Comparison of ENCODE assay signal across 9 cellular contexts in genomic region chr20:62602550-62602949, GRCh38. TPM values are rescaled to one million over a fixed set of nuclear protein-coding genes. Genes with fewer than 3 reads are reported as not detected.
A peak's percentile ranks its signal among the peaks of the same experiment; 100 is the strongest.
DNase-seq lines count a peak whose midpoint lies in the region; ATAC-seq and TF ChIP-seq lines count a peak whose summit lies in the region.
"Had no signal": no experiment of that assay in that cellular context is flagged by ENCODE, and none has a peak within 500 bp of the region (broad histone marks: within the 10 kb centered on the region; RNA-seq: fewer than 3 reads in every experiment).

No MANE protein-coding gene starts in this region.

- peaks cover 3 to 6% of the 10 kb centered on the region in 2 donors for H3K36me3 Mint-ChIP-seq in CD14-positive monocyte
- H3K36me3 Mint-ChIP-seq in activated T-helper 1 cell treated with anti-CD3 and anti-CD28 coated beads, Interleukin-12 subunit alpha, Interleukin-12 subunit beta, Interleukin-2, Interleukin-4 antibody, amounts not matched to agents 30 ng/mL and 10 ng/mL and 1 ng/mL, durations not matched to agents 14 hours and 24 hours and 36 hours (ENCODE audit: low read depth) = no peaks in the 10 kb centered on the region

- peaks cover 96% of the 10 kb centered on the region for H3K4me1 Mint-ChIP-seq in CD14-positive monocyte
- peaks cover 53% of the 10 kb centered on the region for H3K4me1 Mint-ChIP-seq in activated T-helper 1 cell treated with anti-CD3 and anti-CD28 coated beads, Interleukin-12 subunit alpha, Interleukin-12 subunit beta, Interleukin-2, Interleukin-4 antibody, amounts not matched to agents 30 ng/mL and 10 ng/mL and 1 ng/mL, durations not matched to agents 14 hours and 24 hours and 36 hours (ENCODE audit: low read depth)

- H3K27me3 Mint-ChIP-seq in CD14-positive monocyte (ENCODE audit: low read depth in 3 of 3) = peaks cover 0 to 6% (median 0%) of the 10 kb centered on the region in 3 donors
- peaks cover 21% of the 10 kb centered on the region for H3K27me3 Mint-ChIP-seq in activated T-helper 1 cell treated with anti-CD3 and anti-CD28 coated beads, Interleukin-12 subunit alpha, Interleukin-12 subunit beta, Interleukin-2, Interleukin-4 antibody, amounts not matched to agents 30 ng/mL and 10 ng/mL and 1 ng/mL, durations not matched to agents 14 hours and 24 hours and 36 hours (ENCODE audit: insufficient read depth)

- TF ChIP-seq CTCF in CD14-positive monocyte (IDR thresholded peaks at IDR 0.05) = no peak
- no peak for TF ChIP-seq CTCF in lower leg skin (IDR thresholded peaks at IDR 0.05)

- intact Hi-C loops in CD14-positive monocyte (cut with micrococcal nuclease) (loop anchor here (2.0 to 10.0 kb wide), 8 partner anchors 14 to 260 kb away; partner anchors contain the start of gene TCFL5 (in 1 of the 2)), lower leg skin (cut with DNase I; ENCODE audit: low total_unique reads) (no loop called here)
- intact Hi-C loops in activated T-helper 1 cell treated with anti-CD3 and anti-CD28 coated beads, Interleukin-12 subunit alpha, Interleukin-12 subunit beta, Interleukin-2, Interleukin-4 antibody, amounts not matched to agents 30 ng/mL and 10 ng/mL and 1 ng/mL, durations not matched to agents 14 hours and 24 hours and 36 hours (cut with micrococcal nuclease) = loop anchor here (2.0 to 5.0 kb wide), 3 partner anchors 14 to 100 kb away; no protein-coding TSS in a partner anchor

- peak overlapping the region; percentile 97 to 99 (median 98) for H3K27ac Mint-ChIP-seq in CD14-positive monocyte
- peak overlapping the region; percentile 79 for H3K27ac Mint-ChIP-seq in activated T-helper 1 cell treated with anti-CD3 and anti-CD28 coated beads, Interleukin-12 subunit alpha, Interleukin-12 subunit beta, Interleukin-2, Interleukin-4 antibody, amounts not matched to agents 30 ng/mL and 10 ng/mL and 1 ng/mL, durations not matched to agents 14 hours and 24 hours and 36 hours

- no peak overlapping the region for H3K4me3 ChIP-seq in lower leg skin (ENCODE audit: low read depth, poor library complexity, severe bottlenecking)
- H3K4me3 ChIP-seq: gastrocnemius medialis had no signal

- 22 to 32% methylated on average over 10 of the region's 10 CpGs for WGBS in lower leg skin, 2 donors

- ATAC-seq in GM19328 (IDR thresholded peaks at IDR 0.05; ENCODE audit: unreplicated experiment) (no peak), HG02759 (IDR thresholded peaks at IDR 0.05; ENCODE audit: unreplicated experiment) (no peak)

- H3K4me3 Mint-ChIP-seq in CD14-positive monocyte = peak overlapping the region; percentile 69 to 89
- H3K4me3 Mint-ChIP-seq in activated T-helper 1 cell treated with anti-CD3 and anti-CD28 coated beads, Interleukin-12 subunit alpha, Interleukin-12 subunit beta, Interleukin-2, Interleukin-4 antibody, amounts not matched to agents 30 ng/mL and 10 ng/mL and 1 ng/mL, durations not matched to agents 14 hours and 24 hours and 36 hours = peak overlapping the region; percentile 78

- peak; percentile 83 for DNase-seq in CD14-positive monocyte (ENCODE audit: low spot score)
- DNase-seq in MV-4-11 (lab: John Stamatoyannopoulos, UW) = peak; percentile 79
- no peak for DNase-seq in activated T-helper 1 cell treated with anti-CD3 and anti-CD28 coated beads, Interleukin-12 subunit alpha, Interleukin-12 subunit beta, Interleukin-2, Interleukin-4 antibody, amounts not matched to agents 30 ng/mL and 10 ng/mL and 1 ng/mL, durations not matched to agents 14 hours and 24 hours and 36 hours (ENCODE audit: low spot score)
- DNase-seq in lower leg skin (ENCODE audit: low spot score in 2 of 2) = peak; percentile 75 to 94
- no peak for DNase-seq in NCI-H146 (lab: John Stamatoyannopoulos, UW)
- no peak for DNase-seq in SK-N-DZ (ENCODE audit: low spot score)

- TF ChIP-seq POLR2A in lower leg skin (IDR thresholded peaks at IDR 0.05) = no peak

- peaks cover 0 to 6% (median 0%) of the 10 kb centered on the region in 7 donors for H3K9me3 Mint-ChIP-seq in CD14-positive monocyte
- no peaks in the 10 kb centered on the region for H3K9me3 Mint-ChIP-seq in activated T-helper 1 cell treated with anti-CD3 and anti-CD28 coated beads, Interleukin-12 subunit alpha, Interleukin-12 subunit beta, Interleukin-2, Interleukin-4 antibody, amounts not matched to agents 30 ng/mL and 10 ng/mL and 1 ng/mL, durations not matched to agents 14 hours and 24 hours and 36 hours

RNA-seq across cellular contexts. Expression of gene SLCO4A1, which starts 39.8 kb away (rescaled TPM):
- under 1 TPM; 0.26 to 0.42 TPM for polyA plus RNA-seq in CD14-positive monocyte
- total RNA-seq in activated T-helper 1 cell treated with anti-CD3 and anti-CD28 coated beads, Interleukin-12 subunit alpha, Interleukin-12 subunit beta, Interleukin-2, Interleukin-4 antibody, amounts not matched to agents 30 ng/mL and 10 ng/mL and 1 ng/mL, durations not matched to agents 14 hours and 24 hours and 36 hours = 47.6 and 49.8 TPM in 2 replicates
- 100 to 1,000 TPM in 1 of 4 donors, 10 to 100 TPM in 3; 77.9 to 107 (median 81.5) TPM for total RNA-seq in lower leg skin
- polyA plus RNA-seq in SK-N-DZ (2014; cell fraction: cytosol; rRNA removed) = 12.0 and 18.7 TPM in 2 replicates
- 32.1 and 36.3 TPM in 2 replicates for polyA plus RNA-seq in SK-N-DZ (2014; cell fraction: nucleus; rRNA removed)

Comparison
In these comparisons a context has a peak if more than half of its experiments do, and no peak if none do; other contexts are left out.
1. DNase-seq: peak in CD14-positive monocyte (single experiment), MV-4-11 (single experiment) and lower leg skin (2 of 2); none in activated T-helper 1 cell treated with anti-CD3 and anti-CD28 coated beads, Interleukin-12 subunit alpha, Interleukin-12 subunit beta, Interleukin-2, Interleukin-4 antibody, amounts not matched to agents 30 ng/mL and 10 ng/mL and 1 ng/mL, durations not matched to agents 14 hours and 24 hours and 36 hours (single experiment), NCI-H146 (single experiment) and SK-N-DZ (single experiment).